ENCODE assay signal across 2 cellular contexts in the genomic region with DNA sequence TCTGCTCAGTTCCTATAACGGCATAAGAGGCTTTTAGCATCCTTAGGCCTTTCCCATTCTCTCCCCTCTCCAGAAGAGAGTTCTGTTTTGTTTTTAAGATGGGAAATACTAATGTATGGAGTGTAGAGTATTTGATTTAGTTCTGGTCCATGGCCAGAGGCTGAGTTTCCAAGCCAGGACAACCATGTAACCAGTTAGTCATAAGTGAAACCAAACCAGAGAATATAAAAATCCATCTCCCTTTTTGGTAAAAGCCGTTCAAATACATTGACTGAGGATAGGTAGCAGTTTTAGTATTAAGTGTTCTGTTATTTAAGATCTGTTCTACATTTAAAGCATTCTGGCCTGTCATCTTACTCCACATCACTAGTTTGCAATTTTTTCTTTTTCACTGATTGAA.
TF ChIP-seq lines count a peak whose summit lies in the region.

No MANE protein-coding gene starts in this region.

TF ChIP-seq in A549, 52 proteins besides CTCF, POLR2A, EP300 and RAD21:
- TF ChIP-seq KDM1A (IDR thresholded peaks at IDR 0.05; ENCODE audit: low read depth) (no peak), EHF (CRISPR knock-in tag; IDR thresholded peaks at IDR 0.05) (no peak), RCOR1 (IDR thresholded peaks at IDR 0.05; ENCODE audit: low read depth, low read length) (no peak), RNF2 (IDR thresholded peaks at IDR 0.05; ENCODE audit: borderline replicate concordance, low read depth) (no peak), CHD4 (IDR thresholded peaks at IDR 0.05; ENCODE audit: borderline replicate concordance) (no peak), PHF8 (IDR thresholded peaks at IDR 0.05; ENCODE audit: borderline replicate concordance, low read depth) (no peak), ZSCAN20 (CRISPR knock-in tag; IDR thresholded peaks at IDR 0.05) (no peak), MYC (IDR thresholded peaks at IDR 0.05; ENCODE audit: borderline replicate concordance, low read length) (no peak), NFE2L2 (conservative IDR thresholded peaks at IDR 0.05; ENCODE audit: low read length) (no peak), HOXA7 (CRISPR knock-in tag; IDR thresholded peaks at IDR 0.05) (no peak), HEYL (CRISPR knock-in tag; IDR thresholded peaks at IDR 0.05) (no peak)
- TF ChIP-seq, protein P1, sequence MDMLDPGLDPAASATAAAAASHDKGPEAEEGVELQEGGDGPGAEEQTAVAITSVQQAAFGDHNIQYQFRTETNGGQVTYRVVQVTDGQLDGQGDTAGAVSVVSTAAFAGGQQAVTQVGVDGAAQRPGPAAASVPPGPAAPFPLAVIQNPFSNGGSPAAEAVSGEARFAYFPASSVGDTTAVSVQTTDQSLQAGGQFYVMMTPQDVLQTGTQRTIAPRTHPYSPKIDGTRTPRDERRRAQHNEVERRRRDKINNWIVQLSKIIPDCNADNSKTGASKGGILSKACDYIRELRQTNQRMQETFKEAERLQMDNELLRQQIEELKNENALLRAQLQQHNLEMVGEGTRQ (IDR thresholded peaks at IDR 0.05), result no peak

TF ChIP-seq in HCT116, 20 proteins besides CTCF, POLR2A, EP300 and RAD21:
- no peak for TF ChIP-seq ELF1 (IDR thresholded peaks at IDR 0.05; ENCODE audit: borderline replicate concordance, low read depth)
- TF ChIP-seq JUND (IDR thresholded peaks at IDR 0.05), result no peak
- no peak for TF ChIP-seq YY1 (IDR thresholded peaks at IDR 0.05; ENCODE audit: extremely low read depth, insufficient replicate concordance, low read depth, low read length)
- no peak for TF ChIP-seq ZNF274 (IDR thresholded peaks at IDR 0.05; ENCODE audit: low read depth, low read length)
